In the genomic region with DNA sequence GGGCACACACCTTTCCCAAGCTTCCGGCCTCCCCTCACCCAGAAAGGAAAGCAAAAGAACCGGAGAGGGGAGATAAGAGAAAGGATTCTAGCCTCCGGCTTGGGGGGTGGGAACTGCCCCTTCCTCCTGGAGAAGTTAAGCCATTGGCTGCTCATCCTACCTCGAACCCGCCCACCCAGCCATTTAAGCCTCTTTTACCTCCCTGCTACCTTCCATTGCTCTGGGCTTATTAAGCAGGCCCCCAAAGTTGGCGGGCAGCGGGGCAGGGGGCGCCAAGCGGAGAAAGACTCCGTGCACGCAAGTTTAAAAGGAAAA, we compare ENCODE assay signal across 8 cellular contexts. TPM values are rescaled to one million over a fixed set of nuclear protein-coding genes. Genes with fewer than 3 reads are reported as not detected.
DNase-seq lines count a peak whose midpoint lies in the region; ATAC-seq and TF ChIP-seq lines count a peak whose summit lies in the region.

No MANE protein-coding gene starts in this region.

- H3K27me3 ChIP-seq in neural progenitor cell (no peaks in the 10 kb centered on the region), upper lobe of right lung (no peaks in the 10 kb centered on the region)

- H3F3A ChIP-seq in neural progenitor cell (ENCODE audit: low read depth): peaks cover 44% of the 10 kb centered on the region

- H3K4me3 Mint-ChIP-seq in activated naive CD4-positive, alpha-beta T cell treated with anti-CD3 and anti-CD28 coated beads, Interleukin-2, amount 50 U/mL, for 24 hours: peak overlapping the region; percentile 93
- peak overlapping the region; percentile 93 for H3K4me3 Mint-ChIP-seq in neural progenitor cell

- H3K27ac ChIP-seq in neural progenitor cell (peak overlapping the region; percentile 96), upper lobe of right lung (peak overlapping the region; percentile 97)

- ATAC-seq in upper lobe of right lung (peak; percentile 52), HG03045 (IDR thresholded peaks at IDR 0.05; ENCODE audit: unreplicated experiment) (no peak)

- H3K9me3 ChIP-seq in neural progenitor cell (ENCODE audit: low read depth): no peaks in the 10 kb centered on the region
- no peaks in the 10 kb centered on the region for H3K9me3 ChIP-seq in upper lobe of right lung

- H3K4me2 ChIP-seq in neural progenitor cell: peak overlapping the region; percentile 92

- peaks cover 28% of the 10 kb centered on the region for H3K4me1 ChIP-seq in neural progenitor cell
- peaks cover 9% of the 10 kb centered on the region for H3K4me1 ChIP-seq in upper lobe of right lung

- peak overlapping the region; percentile 97 for H3K27ac Mint-ChIP-seq in activated naive CD4-positive, alpha-beta T cell treated with anti-CD3 and anti-CD28 coated beads, Interleukin-2, amount 50 U/mL, for 24 hours
- H3K27ac Mint-ChIP-seq in neural progenitor cell: peak overlapping the region; percentile 79

- no peaks in the 10 kb centered on the region for H3K9me3 Mint-ChIP-seq in activated naive CD4-positive, alpha-beta T cell treated with anti-CD3 and anti-CD28 coated beads, Interleukin-2, amount 50 U/mL, for 24 hours
- H3K9me3 Mint-ChIP-seq in neural progenitor cell: no peaks in the 10 kb centered on the region

- no peaks in the 10 kb centered on the region for H3K36me3 Mint-ChIP-seq in activated naive CD4-positive, alpha-beta T cell treated with anti-CD3 and anti-CD28 coated beads, Interleukin-2, amount 50 U/mL, for 24 hours
- no peaks in the 10 kb centered on the region for H3K36me3 Mint-ChIP-seq in neural progenitor cell

- H3K4me3 ChIP-seq in LNCaP clone FGC (ENCODE audit: low read depth, low read length) (peak overlapping the region; percentile 64), neural progenitor cell (peak overlapping the region; percentile 92), upper lobe of right lung (peak overlapping the region; percentile 81)

- H3K9ac ChIP-seq in neural progenitor cell: peak overlapping the region; percentile 51

- peaks cover 46% of the 10 kb centered on the region for H3K4me1 Mint-ChIP-seq in activated naive CD4-positive, alpha-beta T cell treated with anti-CD3 and anti-CD28 coated beads, Interleukin-2, amount 50 U/mL, for 24 hours
- H3K4me1 Mint-ChIP-seq in neural progenitor cell: peaks cover 36% of the 10 kb centered on the region

- peaks cover 49% of the 10 kb centered on the region for H3K79me2 ChIP-seq in neural progenitor cell (ENCODE audit: low read depth)

- H3K27me3 Mint-ChIP-seq in activated naive CD4-positive, alpha-beta T cell treated with anti-CD3 and anti-CD28 coated beads, Interleukin-2, amount 50 U/mL, for 24 hours: no peaks in the 10 kb centered on the region
- peaks cover 6% of the 10 kb centered on the region for H3K27me3 Mint-ChIP-seq in neural progenitor cell (ENCODE audit: insufficient read depth, low read depth)

- TF ChIP-seq CTCF in LNCaP clone FGC (IDR thresholded peaks at IDR 0.05; ENCODE audit: control insufficient read depth, extremely low read depth, insufficient read depth): no peak
- TF ChIP-seq CTCF in neural progenitor cell (IDR thresholded peaks at IDR 0.05): no peak
- TF ChIP-seq CTCF in upper lobe of right lung (IDR thresholded peaks at IDR 0.05): no peak

- peak overlapping the region; percentile 65 for H2AFZ ChIP-seq in neural progenitor cell (replicated peaks)

- DNase-seq in D341Med (ENCODE audit: low spot score): peak; percentile 86
- peak; percentile 83 for DNase-seq in LNCaP clone FGC (ENCODE audit: low read depth)
- DNase-seq in germinal center (ENCODE audit: low spot score): peak; percentile 88
- DNase-seq in neural progenitor cell (ENCODE audit: low spot score): peak; percentile 95
- DNase-seq in upper lobe of right lung: peak; percentile 86

- intact Hi-C loops in upper lobe of right lung (cut with DNase I): loop anchor here (5.0 to 10.0 kb wide), 2 partner anchors 101 to 417 kb away; no protein-coding TSS in a partner anchor

- H3K36me3 ChIP-seq in neural progenitor cell (no peaks in the 10 kb centered on the region), upper lobe of right lung (no peaks in the 10 kb centered on the region)

- peaks cover 6% of the 10 kb centered on the region for H4K20me1 ChIP-seq in neural progenitor cell (ENCODE audit: low read depth)

TF ChIP-seq in PFSK-1, 5 proteins besides CTCF, POLR2A, EP300 and RAD21:
- TF ChIP-seq, protein P1, sequence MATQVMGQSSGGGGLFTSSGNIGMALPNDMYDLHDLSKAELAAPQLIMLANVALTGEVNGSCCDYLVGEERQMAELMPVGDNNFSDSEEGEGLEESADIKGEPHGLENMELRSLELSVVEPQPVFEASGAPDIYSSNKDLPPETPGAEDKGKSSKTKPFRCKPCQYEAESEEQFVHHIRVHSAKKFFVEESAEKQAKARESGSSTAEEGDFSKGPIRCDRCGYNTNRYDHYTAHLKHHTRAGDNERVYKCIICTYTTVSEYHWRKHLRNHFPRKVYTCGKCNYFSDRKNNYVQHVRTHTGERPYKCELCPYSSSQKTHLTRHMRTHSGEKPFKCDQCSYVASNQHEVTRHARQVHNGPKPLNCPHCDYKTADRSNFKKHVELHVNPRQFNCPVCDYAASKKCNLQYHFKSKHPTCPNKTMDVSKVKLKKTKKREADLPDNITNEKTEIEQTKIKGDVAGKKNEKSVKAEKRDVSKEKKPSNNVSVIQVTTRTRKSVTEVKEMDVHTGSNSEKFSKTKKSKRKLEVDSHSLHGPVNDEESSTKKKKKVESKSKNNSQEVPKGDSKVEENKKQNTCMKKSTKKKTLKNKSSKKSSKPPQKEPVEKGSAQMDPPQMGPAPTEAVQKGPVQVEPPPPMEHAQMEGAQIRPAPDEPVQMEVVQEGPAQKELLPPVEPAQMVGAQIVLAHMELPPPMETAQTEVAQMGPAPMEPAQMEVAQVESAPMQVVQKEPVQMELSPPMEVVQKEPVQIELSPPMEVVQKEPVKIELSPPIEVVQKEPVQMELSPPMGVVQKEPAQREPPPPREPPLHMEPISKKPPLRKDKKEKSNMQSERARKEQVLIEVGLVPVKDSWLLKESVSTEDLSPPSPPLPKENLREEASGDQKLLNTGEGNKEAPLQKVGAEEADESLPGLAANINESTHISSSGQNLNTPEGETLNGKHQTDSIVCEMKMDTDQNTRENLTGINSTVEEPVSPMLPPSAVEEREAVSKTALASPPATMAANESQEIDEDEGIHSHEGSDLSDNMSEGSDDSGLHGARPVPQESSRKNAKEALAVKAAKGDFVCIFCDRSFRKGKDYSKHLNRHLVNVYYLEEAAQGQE (IDR thresholded peaks at IDR 0.05; ENCODE audit: insufficient read depth in 1 of 2, low read depth in 2 of 2, low read length in 2 of 2): 0 out of 4 replicates have a peak, but pooled peaks of 1 of the 2 experiments have one; percentile 29
- TF ChIP-seq POLR2AphosphoS5 (IDR thresholded peaks at IDR 0.05; ENCODE audit: low read depth, low read length): peak; percentile 85
- no peak for TF ChIP-seq FOXP2 (optimal IDR thresholded peaks at IDR 0.05; ENCODE audit: borderline replicate concordance, extremely low read depth, extremely low read length, insufficient read depth)
- 0 out of 2 replicates have a peak, but pooled peaks have one; percentile 51 for TF ChIP-seq SIN3A (IDR thresholded peaks at IDR 0.05; ENCODE audit: borderline replicate concordance, insufficient read depth, low read length)
- peak; percentile 72; the same call in 1 of the 2 replicates for TF ChIP-seq TAF1 (IDR thresholded peaks at IDR 0.05; ENCODE audit: borderline replicate concordance, insufficient read depth, low read length)

RNA-seq across cellular contexts. Expression of a gene that starts 2.3 kb away (rescaled TPM):
- polyA plus RNA-seq in PFSK-1 (2012; ENCODE audit: insufficient read length, low read depth): 6.5 TPM
- total RNA-seq in neural progenitor cell (ENCODE audit: low replicate concordance): 13.5 and 14.4 TPM in 2 replicates
- total RNA-seq in upper lobe of right lung: 13.1 TPM
